1 cellular context compared by ENCODE assay signal in genomic region chr3:9069971-9070370, GRCh38.
TF ChIP-seq lines count a peak whose summit lies in the region.

No MANE protein-coding gene starts in this region.

TF ChIP-seq in SK-N-SH, 30 proteins besides CTCF, POLR2A, EP300 and RAD21 (continued from another document):
- TF ChIP-seq ZBTB33 (IDR thresholded peaks at IDR 0.05; ENCODE audit: borderline replicate concordance, low read depth) = no peak
